9 cellular contexts compared by ENCODE assay signal in genomic region chr11:101127348-101127698, GRCh38. TPM values are rescaled to one million over a fixed set of nuclear protein-coding genes. Genes with fewer than 3 reads are reported as not detected.
DNase-seq lines count a peak whose midpoint lies in the region; TF ChIP-seq lines count a peak whose summit lies in the region.
"Had no signal": no experiment of that assay in that cellular context is flagged by ENCODE, and none has a peak within 500 bp of the region (broad histone marks: within the 10 kb centered on the region; RNA-seq: fewer than 3 reads in every experiment).

No MANE protein-coding gene starts in this region.

- H3K4me1 ChIP-seq in mesenchymal stem cell (ENCODE audit: control insufficient read depth, insufficient read depth, low read depth, low read length) (peaks cover 23% of the 10 kb centered on the region), OCI-LY7 (ENCODE audit: insufficient read depth, low read length, poor library complexity, severe bottlenecking) (no peaks in the 10 kb centered on the region)

- WGBS in mesenchymal stem cell: under 1% methylated on average over 30 of the region's 45 CpGs

- intact Hi-C loops in OCI-LY7 (cut with micrococcal nuclease; ENCODE audit: unreplicated experiment): no loop called here

- no peak for TF ChIP-seq CTCF in epithelial cell of proximal tubule (conservative IDR thresholded peaks at IDR 0.05; ENCODE audit: low read depth, low read length)
- TF ChIP-seq CTCF in type B pancreatic cell (conservative IDR thresholded peaks at IDR 0.05): no peak
- no peak for TF ChIP-seq CTCF in OCI-LY7 (conservative IDR thresholded peaks at IDR 0.05; ENCODE audit: low read length)

- H3K79me2 ChIP-seq in OCI-LY7 (ENCODE audit: insufficient read depth, low read depth, low read length): no peaks in the 10 kb centered on the region

- H3K79me1 ChIP-seq in mesenchymal stem cell (replicated peaks; ENCODE audit: low read length, poor library complexity, severe bottlenecking): no peaks in the 10 kb centered on the region

- H3K4me1 Mint-ChIP-seq in type B pancreatic cell (ENCODE audit: unreplicated experiment): peaks cover 3% of the 10 kb centered on the region

- H3K27me3 ChIP-seq in mesenchymal stem cell (ENCODE audit: control insufficient read depth in 1 of 2, insufficient read depth in 1 of 2, low read length in 2 of 2): peaks cover 42 to 44% of the 10 kb centered on the region in 2 experiments

- H3K27me3 Mint-ChIP-seq in type B pancreatic cell: peaks cover 89% of the 10 kb centered on the region

- no peaks in the 10 kb centered on the region for H3K36me3 Mint-ChIP-seq in type B pancreatic cell

- H2BK12ac ChIP-seq in mesenchymal stem cell (ENCODE audit: low read length in 2 of 2): no peak overlapping the region

- H3K27ac Mint-ChIP-seq in type B pancreatic cell: no peak overlapping the region

- DNase-seq in SHP77 (lab: John Stamatoyannopoulos, UW) (peak; percentile 9 to 41), SHP77 treated with DMSO at 0.1 percent for 48 hours (lab: John Stamatoyannopoulos, UW) (no peak), epithelial cell of proximal tubule (ENCODE audit: low read depth) (no peak), mesenchymal stem cell (no peak), type B pancreatic cell (ENCODE audit: extremely low spot score, unreplicated experiment) (peak; percentile 66), OCI-LY7 (ENCODE audit: low spot score) (no peak), medulla oblongata (ENCODE audit: extremely low spot score) (no peak), T-helper 1 cell (no peak)

- H3K27ac ChIP-seq in mesenchymal stem cell (ENCODE audit: low read length, poor library complexity, severe bottlenecking): no peak overlapping the region
- no peak overlapping the region for H3K27ac ChIP-seq in OCI-LY7 (ENCODE audit: low read depth, low read length, poor library complexity, severe bottlenecking)

- CTCF ChIA-PET in OCI-LY7 (lab: Charles Lee; ENCODE audit: unreplicated experiment): no interaction called here

- H3K9me3 ChIP-seq in mesenchymal stem cell (ENCODE audit: control insufficient read depth, low read length) (no peaks in the 10 kb centered on the region), OCI-LY7 (ENCODE audit: low read length) (no peaks in the 10 kb centered on the region)

- no peak overlapping the region for H2BK120ac ChIP-seq in mesenchymal stem cell (ENCODE audit: low read depth, low read length)

- H4K91ac ChIP-seq in mesenchymal stem cell (ENCODE audit: low read length): no peak overlapping the region

- no peak overlapping the region for H3K4ac ChIP-seq in mesenchymal stem cell (ENCODE audit: low read depth in 1 of 2, low read length in 2 of 2)

- no peak overlapping the region for H3K18ac ChIP-seq in mesenchymal stem cell (ENCODE audit: low read depth in 1 of 2, low read length in 2 of 2)

- no peaks in the 10 kb centered on the region for H3K9me2 ChIP-seq in OCI-LY7 (ENCODE audit: insufficient read depth, low read length)

- no peak overlapping the region for H2AK5ac ChIP-seq in mesenchymal stem cell (ENCODE audit: low read length, severe bottlenecking)

- no peak overlapping the region for H3K23ac ChIP-seq in mesenchymal stem cell (ENCODE audit: low read length in 2 of 2)

- POLR2A ChIA-PET in OCI-LY7 (lab: Charles Lee): no interaction called here

- peak overlapping the region; percentile 68 for H3K4me3 Mint-ChIP-seq in type B pancreatic cell

- peak overlapping the region; percentile 61 for H4K8ac ChIP-seq in mesenchymal stem cell (ENCODE audit: low read length)

- H2AFZ ChIP-seq in mesenchymal stem cell (ENCODE audit: low read depth, low read length): peak overlapping the region; percentile 1
- H2AFZ ChIP-seq in OCI-LY7 (ENCODE audit: low read length): no peak overlapping the region

- peak overlapping the region; percentile 81 for H3K4me2 ChIP-seq in mesenchymal stem cell (ENCODE audit: low read length, poor library complexity, severe bottlenecking)
- no peak overlapping the region for H3K4me2 ChIP-seq in OCI-LY7 (ENCODE audit: low read length)

- peak overlapping the region; percentile 78 for H3K9ac ChIP-seq in mesenchymal stem cell (ENCODE audit: low read length)

- H3K9me3 Mint-ChIP-seq in type B pancreatic cell: no peaks in the 10 kb centered on the region

- peak overlapping the region; percentile 46 for H3K4me3 ChIP-seq in epithelial cell of proximal tubule (ENCODE audit: low read depth, low read length)
- peak overlapping the region; percentile 64 to 84 for H3K4me3 ChIP-seq in mesenchymal stem cell (ENCODE audit: insufficient read depth in 1 of 2, low read depth in 1 of 2, low read length in 2 of 2)
- no peak overlapping the region for H3K4me3 ChIP-seq in OCI-LY7 (ENCODE audit: low read depth, low read length, poor library complexity, severe bottlenecking)

- no peaks in the 10 kb centered on the region for H4K20me1 ChIP-seq in OCI-LY7 (ENCODE audit: insufficient read depth, low read length)

- H2BK15ac ChIP-seq in mesenchymal stem cell (ENCODE audit: low read depth, poor library complexity, severe bottlenecking): peak overlapping the region; percentile 4

- H3K36me3 ChIP-seq in mesenchymal stem cell (ENCODE audit: control insufficient read depth in 1 of 2, insufficient read depth in 2 of 2, low read depth in 1 of 2, low read length in 2 of 2) (no peaks in the 10 kb centered on the region), OCI-LY7 (ENCODE audit: insufficient read depth, low read length) (no peaks in the 10 kb centered on the region)

- no peak overlapping the region for H3K14ac ChIP-seq in mesenchymal stem cell (ENCODE audit: low read length in 2 of 2)

- BruUV-seq in OCI-LY7 (replicated peaks; lab: Mats Ljungman, UMichigan): no TSS peak

- H2BK5ac ChIP-seq in mesenchymal stem cell (ENCODE audit: low read depth, low read length, poor library complexity, severe bottlenecking): no peak overlapping the region

RNA-seq across cellular contexts. Expression of gene PGR, which starts 2.3 kb away (rescaled TPM):
- total RNA-seq in epithelial cell of proximal tubule (under 0.01 TPM in 1 of 2 replicates, not detected in the other), type B pancreatic cell (ENCODE audit: low replicate concordance) (0.29 and 0.64 TPM in 2 replicates), OCI-LY7 (2022) (not detected in 2 replicates)
- polyA plus RNA-seq in mesenchymal stem cell (2013, experiment 1 of 2): not detected
- polyA plus RNA-seq in mesenchymal stem cell (2013, experiment 2 of 2): not detected
- not detected in 2 replicates for total RNA-seq in OCI-LY7 (2014; rRNA removed; shearing (Covaris generic))
- total RNA-seq: SK-MEL-5 had no signal

Comparison
In these comparisons a context has a peak if more than half of its experiments do, and no peak if none do; other contexts are left out.
1. DNase-seq: peak in SHP77 (2 of 2) and type B pancreatic cell (single experiment); none in SHP77 treated with DMSO at 0.1 percent for 48 hours (single experiment), epithelial cell of proximal tubule (single experiment), mesenchymal stem cell (single experiment), OCI-LY7 (single experiment), medulla oblongata (single experiment) and T-helper 1 cell (0 of 5).